21 cellular contexts compared by ENCODE assay signal in genomic region chr4:113382704-113383103, GRCh38.
DNase-seq lines count a peak whose midpoint lies in the region; ATAC-seq, FAIRE-seq and TF ChIP-seq lines count a peak whose summit lies in the region.
"Had no signal": no experiment of that assay in that cellular context is flagged by ENCODE, and none has a peak within 500 bp of the region (broad histone marks: within the 10 kb centered on the region; RNA-seq: fewer than 3 reads in every experiment).

No MANE protein-coding gene starts in this region.

- peaks cover 21% of the 10 kb centered on the region for H3K36me3 Mint-ChIP-seq in astrocyte (ENCODE audit: low read depth, unreplicated experiment)
- H3K36me3 Mint-ChIP-seq: activated CD4-positive, alpha-beta memory T cell treated with anti-CD3 and anti-CD28 coated beads for 36 hours; activated naive CD4-positive, alpha-beta T cell treated with anti-CD3 and anti-CD28 coated beads, Interleukin-2, amount 10 ng/mL, durations not matched to agents 7 days and 5 days had no signal

- 55 to 74% (median 61%) methylated on average over 1 of the region's 1 CpG for WGBS in heart left ventricle, 4 donors
- WGBS in testis, 2 donors, result 79 to 90% methylated on average over 1 of the region's 1 CpG

- ATAC-seq in heart left ventricle, result peak in 2 of 4 donors; percentile 11 to 23
- ATAC-seq in GM21737 (IDR thresholded peaks at IDR 0.05; ENCODE audit: unreplicated experiment), result no peak
- ATAC-seq: stimulated activated naive CD8-positive, alpha-beta T cell treated with anti-CD3 and anti-CD28 coated beads, Interleukin-15, Interleukin-2, amounts not matched to agents 100 U/mL and 50 U/mL, for 24 hours; T-helper 17 cell had no signal

- H3K4me3 ChIP-seq in astrocyte (ENCODE audit: insufficient read depth, low read depth, low read length) (no peak overlapping the region), heart left ventricle (no peak overlapping the region), skin epidermis (no peak overlapping the region), testis (no peak overlapping the region)
- H3K4me3 ChIP-seq: body of pancreas, hepatocyte, neural progenitor cell had no signal

- H3K79me2 ChIP-seq in astrocyte (ENCODE audit: insufficient read depth, low read length), result no peaks in the 10 kb centered on the region
- H3K79me2 ChIP-seq: hepatocyte had no signal

- H3K4me1 ChIP-seq in astrocyte (ENCODE audit: insufficient read depth, low read length) (peaks cover 14% of the 10 kb centered on the region), heart left ventricle (peaks cover 2 to 39% (median 27%) of the 10 kb centered on the region in 12 donors), testis (no peaks in the 10 kb centered on the region)
- H3K4me1 ChIP-seq: body of pancreas had no signal

- no peak overlapping the region for H3K4me3 Mint-ChIP-seq in astrocyte (ENCODE audit: unreplicated experiment)
- H3K4me3 Mint-ChIP-seq: activated CD4-positive, alpha-beta memory T cell treated with anti-CD3 and anti-CD28 coated beads for 36 hours; activated naive CD4-positive, alpha-beta T cell treated with anti-CD3 and anti-CD28 coated beads, Interleukin-2, amount 10 ng/mL, durations not matched to agents 7 days and 5 days; neural progenitor cell; T-helper 17 cell had no signal

- intact Hi-C loops in heart left ventricle (cut with DNase I) (loop anchor here in 1 of 10 donors (2.0 kb wide), 1 partner anchor 54 kb away; no protein-coding TSS in a partner anchor), testis (cut with DNase I; ENCODE audit: low total_unique reads) (no loop called here)

- FAIRE-seq in astrocyte (lab: Jason Lieb, UNC), result no peak
- FAIRE-seq: H1, keratinocyte had no signal

- H2AFZ ChIP-seq in astrocyte (ENCODE audit: low read depth, low read length), result no peak overlapping the region
- H2AFZ ChIP-seq: hepatocyte, neural progenitor cell had no signal

- TF ChIP-seq CTCF in astrocyte (IDR thresholded peaks at IDR 0.05; ENCODE audit: insufficient read depth, low read depth, low read length) (no peak), heart left ventricle (IDR thresholded peaks at IDR 0.05) (peak in 1 of 12 donors; percentile 5), testis (IDR thresholded peaks at IDR 0.05) (no peak)

- TF ChIP-seq POLR2A in heart left ventricle (IDR thresholded peaks at IDR 0.05) (no peak), testis (IDR thresholded peaks at IDR 0.05) (no peak)

- H3K4me1 Mint-ChIP-seq in astrocyte (ENCODE audit: low read depth, unreplicated experiment), result peaks cover 12% of the 10 kb centered on the region
- H3K4me1 Mint-ChIP-seq: activated naive CD4-positive, alpha-beta T cell treated with anti-CD3 and anti-CD28 coated beads, Interleukin-2, amount 10 ng/mL, durations not matched to agents 7 days and 5 days had no signal

- H3K4me2 ChIP-seq in astrocyte (ENCODE audit: low read length), result peak overlapping the region; percentile 39
- H3K4me2 ChIP-seq: hepatocyte, neural progenitor cell had no signal

- H3K9ac ChIP-seq in astrocyte (ENCODE audit: low read length), result no peak overlapping the region
- H3K9ac ChIP-seq: neural progenitor cell had no signal

- H3K36me3 ChIP-seq in astrocyte (ENCODE audit: insufficient read depth, low read length) (no peaks in the 10 kb centered on the region), heart left ventricle (peaks cover 0 to 33% (median 7%) of the 10 kb centered on the region in 9 donors), testis (ENCODE audit: low read depth, missing control alignments) (no peaks in the 10 kb centered on the region)

- H3K27me3 Mint-ChIP-seq in astrocyte (ENCODE audit: low read depth, unreplicated experiment), result no peaks in the 10 kb centered on the region
- H3K27me3 Mint-ChIP-seq: activated naive CD4-positive, alpha-beta T cell treated with anti-CD3 and anti-CD28 coated beads, Interleukin-2, amount 10 ng/mL, durations not matched to agents 7 days and 5 days had no signal

- peak; percentile 10 for DNase-seq in EH (ENCODE audit: low read depth)
- no peak for DNase-seq in astrocyte (ENCODE audit: low read depth)
- DNase-seq in heart left ventricle, result no peak
- DNase-seq in testis, result no peak
- DNase-seq in NCI-H1417 (lab: John Stamatoyannopoulos, UW), result no peak
- DNase-seq in activated CD4-positive, alpha-beta T cell treated with anti-CD3 and anti-CD28 coated beads for 48 hours, result no peak
- DNase-seq: activated CD4-positive, alpha-beta memory T cell treated with anti-CD3 and anti-CD28 coated beads for 36 hours; activated naive CD4-positive, alpha-beta T cell treated with anti-CD3 and anti-CD28 coated beads, Interleukin-2, amount 10 ng/mL, durations not matched to agents 7 days and 5 days; activated T-cell treated with anti-CD3 and anti-CD28 coated beads, Interleukin-2, amount 50 U/mL, for 1 hour; NCI-H2081; stimulated activated naive CD8-positive, alpha-beta T cell treated with anti-CD3 and anti-CD28 coated beads, Interleukin-15, Interleukin-2, amounts not matched to agents 100 U/mL and 50 U/mL, for 24 hours; T-helper 17 cell had no signal

- H3K9me3 ChIP-seq in astrocyte (ENCODE audit: insufficient read depth, low read depth, low read length) (no peaks in the 10 kb centered on the region), heart left ventricle (no peaks in the 10 kb centered on the region), testis (no peaks in the 10 kb centered on the region)
- H3K9me3 ChIP-seq: body of pancreas had no signal

- peaks cover 4% of the 10 kb centered on the region for H3K9me3 Mint-ChIP-seq in astrocyte (ENCODE audit: unreplicated experiment)
- H3K9me3 Mint-ChIP-seq: activated CD4-positive, alpha-beta memory T cell treated with anti-CD3 and anti-CD28 coated beads for 36 hours; activated naive CD4-positive, alpha-beta T cell treated with anti-CD3 and anti-CD28 coated beads, Interleukin-2, amount 10 ng/mL, durations not matched to agents 7 days and 5 days had no signal

- no peak overlapping the region for H3K27ac Mint-ChIP-seq in astrocyte (ENCODE audit: unreplicated experiment)
- H3K27ac Mint-ChIP-seq: activated CD4-positive, alpha-beta memory T cell treated with anti-CD3 and anti-CD28 coated beads for 36 hours; activated naive CD4-positive, alpha-beta T cell treated with anti-CD3 and anti-CD28 coated beads, Interleukin-2, amount 10 ng/mL, durations not matched to agents 7 days and 5 days; neural progenitor cell; T-helper 17 cell had no signal

- H4K20me1 ChIP-seq in astrocyte (ENCODE audit: insufficient read depth, low read length), result no peaks in the 10 kb centered on the region

- no peaks in the 10 kb centered on the region for H3K27me3 ChIP-seq in astrocyte (ENCODE audit: insufficient read depth, low read length)
- no peaks in the 10 kb centered on the region for H3K27me3 ChIP-seq in heart left ventricle
- no peaks in the 10 kb centered on the region for H3K27me3 ChIP-seq in testis
- H3K27me3 ChIP-seq: body of pancreas, hepatocyte, neural progenitor cell had no signal

- H3K27ac ChIP-seq in astrocyte (ENCODE audit: low read depth, low read length) (peak overlapping the region; percentile 5), heart left ventricle (peak overlapping the region in 11 of 12 donors; percentile 32 to 76 (median 59)), skin epidermis (peak overlapping the region in 14 of 21 experiments; percentile 4 to 78 (median 45)), testis (no peak overlapping the region)
- H3K27ac ChIP-seq: body of pancreas, epithelial cell of prostate, hepatocyte, neural progenitor cell, VCaP had no signal

Comparison
In these comparisons a context has a peak if more than half of its experiments do, and no peak if none do; other contexts are left out.
1. H3K27ac ChIP-seq: peak in astrocyte (single experiment), heart left ventricle (11 of 12) and skin epidermis (14 of 21); none in testis (0 of 2).